In the genomic region with DNA sequence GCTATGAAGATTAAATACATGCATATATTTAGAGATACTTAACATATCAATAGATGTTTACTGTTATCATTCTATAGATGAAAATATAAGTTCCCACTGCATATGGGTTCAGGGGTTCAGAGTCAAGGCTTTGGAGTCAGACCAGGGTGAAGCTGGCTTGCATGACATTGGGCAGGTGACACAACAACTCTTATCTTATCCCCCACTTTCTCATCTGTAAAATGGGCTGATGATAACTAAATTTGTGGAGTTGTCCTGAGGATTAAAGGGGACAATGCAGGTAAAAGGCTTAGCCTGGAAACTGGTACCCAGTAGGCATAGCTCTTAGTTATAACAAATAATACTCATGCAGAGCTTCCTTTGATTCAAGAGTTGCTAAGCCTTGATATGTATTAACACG, we compare ENCODE assay signal across 37 cellular contexts.
"Had no signal": no experiment of that assay in that cellular context is flagged by ENCODE, and none has a peak within 500 bp of the region (broad histone marks: within the 10 kb centered on the region; RNA-seq: fewer than 3 reads in every experiment).

No MANE protein-coding gene starts in this region.

- H3K4me3 Mint-ChIP-seq: activated CD4-positive, alpha-beta memory T cell treated with anti-CD3 and anti-CD28 coated beads, Interleukin-2, amount 10 ng/mL, durations not matched to agents 7 days and 5 days; activated CD4-positive, alpha-beta T cell treated with anti-CD3 and anti-CD28 coated beads for 36 hours; activated CD4-positive, alpha-beta T cell treated with anti-CD3 and anti-CD28 coated beads, Interleukin-2, amount 10 ng/mL, durations not matched to agents 7 days and 5 days; activated CD8-positive, alpha-beta memory T cell treated with anti-CD3 and anti-CD28 coated beads, Interleukin-2, amount 10 ng/mL, durations not matched to agents 7 days and 5 days; activated CD8-positive, alpha-beta T cell treated with anti-CD3 and anti-CD28 coated beads, Interleukin-2, amount 10 ng/mL, durations not matched to agents 7 days and 5 days; activated naive CD4-positive, alpha-beta T cell treated with anti-CD3 and anti-CD28 coated beads, Interleukin-2, amount 10 ng/mL, durations not matched to agents 7 days and 5 days; activated naive CD4-positive, alpha-beta T cell treated with anti-CD3 and anti-CD28 coated beads, Interleukin-2, amount 50 U/mL, for 24 hours; activated naive CD8-positive, alpha-beta T cell; activated naive CD8-positive, alpha-beta T cell treated with anti-CD3 and anti-CD28 coated beads, Interleukin-2, amount 10 ng/mL, durations not matched to agents 7 days and 5 days; activated naive CD8-positive, alpha-beta T cell treated with anti-CD3 and anti-CD28 coated beads, Interleukin-2, amount 50 U/mL, for 24 hours; activated T-cell treated with anti-CD3 and anti-CD28 coated beads, Interleukin-2, amount 50 U/mL, for 24 hours; brain; central memory CD8-positive, alpha-beta T cell; T-helper 1 cell treated with Interleukin-12 subunit alpha and Interleukin-12 subunit beta and Interleukin-4 antibody, amounts not matched to agents 30 μg/mL and 1 μg/mL, for 36 hours; T-helper 2 cell treated with Interferon-gamma antibody and Interleukin-4, amounts not matched to agents 5 μg/mL and 100 μg/mL, for 36 hours had no signal

- DNase-seq: activated CD4-positive, alpha-beta memory T cell treated with anti-CD3 and anti-CD28 coated beads, Interleukin-2, amount 10 ng/mL, durations not matched to agents 7 days and 5 days; activated CD4-positive, alpha-beta T cell treated with anti-CD3 and anti-CD28 coated beads for 1 hour; activated CD4-positive, alpha-beta T cell treated with anti-CD3 and anti-CD28 coated beads for 36 hours; activated CD4-positive, alpha-beta T cell treated with anti-CD3 and anti-CD28 coated beads for 48 hours; activated CD4-positive, alpha-beta T cell treated with anti-CD3 and anti-CD28 coated beads, Interleukin-2, amount 10 ng/mL, durations not matched to agents 7 days and 5 days; activated CD4-positive, alpha-beta T cell treated with anti-CD3 and anti-CD28 coated beads, Interleukin-2, amount 50 U/mL, for 48 hours; activated CD4-positive, CD25-positive, alpha-beta regulatory T cell; activated CD8-positive, alpha-beta memory T cell treated with anti-CD3 and anti-CD28 coated beads for 24 hours; activated CD8-positive, alpha-beta memory T cell treated with anti-CD3 and anti-CD28 coated beads, Interleukin-2, amount 10 ng/mL, durations not matched to agents 7 days and 5 days; activated CD8-positive, alpha-beta memory T cell treated with anti-CD3 and anti-CD28 coated beads, Interleukin-2, amount 50 U/mL, for 48 hours; activated CD8-positive, alpha-beta T cell treated with anti-CD3 and anti-CD28 coated beads, Interleukin-2, amount 10 ng/mL, durations not matched to agents 7 days and 5 days; activated effector memory CD4-positive, alpha-beta T cell treated with Interleukin-2 at 50 U/mL for 16 hours; activated gamma-delta T cell; activated naive CD4-positive, alpha-beta T cell treated with anti-CD3 and anti-CD28 coated beads, Interleukin-2, amount 10 ng/mL, durations not matched to agents 7 days and 5 days; activated naive CD4-positive, alpha-beta T cell treated with Interleukin-2 at 50 U/mL for 16 hours; activated naive CD8-positive, alpha-beta T cell treated with anti-CD3 and anti-CD28 coated beads, Interleukin-2, amount 10 ng/mL, durations not matched to agents 7 days and 5 days; activated naive CD8-positive, alpha-beta T cell treated with anti-CD3 and anti-CD28 coated beads, Interleukin-2, amount 50 U/mL, for 24 hours; activated T-cell treated with anti-CD3 and anti-CD28 coated beads, Interleukin-2, amount 50 U/mL, for 24 hours; activated T-cell treated with anti-CD3 and anti-CD28 coated beads, Interleukin-2, amount 50 U/mL, for 48 hours; amygdala; anterior cingulate cortex; caudate nucleus; cerebellar nuclear complex; T-helper 1 cell; T-helper 2 cell; T-helper 9 cell had no signal

- H3K9me3 ChIP-seq: ascending aorta had no signal

- H3K27ac ChIP-seq: ascending aorta, cardiac muscle cell, VCaP had no signal

- ATAC-seq: activated CD4-positive, alpha-beta T cell treated with anti-CD3 and anti-CD28 coated beads for 36 hours; activated CD4-positive, CD25-positive, alpha-beta regulatory T cell treated with anti-CD3 and anti-CD28 coated beads, Interleukin-2, amount 50 U/mL, for 24 hours; activated CD8-positive, alpha-beta memory T cell treated with anti-CD3 and anti-CD28 coated beads, Interleukin-2, amount 10 ng/mL, durations not matched to agents 7 days and 5 days; activated CD8-positive, alpha-beta T cell treated with anti-CD3 and anti-CD28 coated beads, Interleukin-2, amount 10 ng/mL, durations not matched to agents 7 days and 5 days; activated naive CD8-positive, alpha-beta T cell treated with anti-CD3 and anti-CD28 coated beads, Interleukin-2, amount 50 U/mL, for 24 hours had no signal

- H3K4me1 ChIP-seq: ascending aorta had no signal

- H3K36me3 ChIP-seq: ascending aorta, cardiac muscle cell had no signal

- H3K4me3 ChIP-seq: ascending aorta, cardiac muscle cell had no signal

- H3K36me3 Mint-ChIP-seq: activated CD8-positive, alpha-beta memory T cell treated with anti-CD3 and anti-CD28 coated beads, Interleukin-2, amount 10 ng/mL, durations not matched to agents 7 days and 5 days; activated naive CD4-positive, alpha-beta T cell treated with anti-CD3 and anti-CD28 coated beads, Interleukin-2, amount 10 ng/mL, durations not matched to agents 7 days and 5 days; activated naive CD4-positive, alpha-beta T cell treated with anti-CD3 and anti-CD28 coated beads, Interleukin-2, amount 50 U/mL, for 24 hours; activated naive CD8-positive, alpha-beta T cell; activated naive CD8-positive, alpha-beta T cell treated with anti-CD3 and anti-CD28 coated beads, Interleukin-2, amount 10 ng/mL, durations not matched to agents 7 days and 5 days; brain had no signal

- H3K27ac Mint-ChIP-seq: activated CD4-positive, alpha-beta memory T cell treated with anti-CD3 and anti-CD28 coated beads, Interleukin-2, amount 10 ng/mL, durations not matched to agents 7 days and 5 days; activated CD4-positive, alpha-beta T cell treated with anti-CD3 and anti-CD28 coated beads for 36 hours; activated CD4-positive, alpha-beta T cell treated with anti-CD3 and anti-CD28 coated beads, Interleukin-2, amount 10 ng/mL, durations not matched to agents 7 days and 5 days; activated CD8-positive, alpha-beta memory T cell treated with anti-CD3 and anti-CD28 coated beads, Interleukin-2, amount 10 ng/mL, durations not matched to agents 7 days and 5 days; activated CD8-positive, alpha-beta T cell treated with anti-CD3 and anti-CD28 coated beads, Interleukin-2, amount 10 ng/mL, durations not matched to agents 7 days and 5 days; activated naive CD4-positive, alpha-beta T cell treated with anti-CD3 and anti-CD28 coated beads, Interleukin-2, amount 10 ng/mL, durations not matched to agents 7 days and 5 days; activated naive CD4-positive, alpha-beta T cell treated with anti-CD3 and anti-CD28 coated beads, Interleukin-2, amount 50 U/mL, for 24 hours; activated naive CD8-positive, alpha-beta T cell; activated naive CD8-positive, alpha-beta T cell treated with anti-CD3 and anti-CD28 coated beads, Interleukin-2, amount 50 U/mL, for 24 hours; activated T-cell treated with anti-CD3 and anti-CD28 coated beads, Interleukin-2, amount 50 U/mL, for 24 hours; activated T-helper 2 cell treated with anti-CD3 and anti-CD28 coated beads, Interferon-gamma antibody, Interleukin-2, Interleukin-4, amounts not matched to agents 10 μg/mL and 5 μg/mL and 100 μg/mL, durations not matched to agents 14 hours and 24 hours and 36 hours; brain; T-helper 1 cell treated with Interleukin-12 subunit alpha and Interleukin-12 subunit beta and Interleukin-4 antibody, amounts not matched to agents 30 μg/mL and 1 μg/mL, for 36 hours; T-helper 2 cell treated with Interferon-gamma antibody and Interleukin-4, amounts not matched to agents 5 μg/mL and 100 μg/mL, for 36 hours had no signal

- H3K27me3 ChIP-seq: ascending aorta, cardiac muscle cell had no signal

- H3K4me1 Mint-ChIP-seq: activated CD4-positive, alpha-beta memory T cell treated with anti-CD3 and anti-CD28 coated beads, Interleukin-2, amount 10 ng/mL, durations not matched to agents 7 days and 5 days; activated CD4-positive, alpha-beta T cell treated with anti-CD3 and anti-CD28 coated beads for 36 hours; activated CD4-positive, alpha-beta T cell treated with anti-CD3 and anti-CD28 coated beads, Interleukin-2, amount 10 ng/mL, durations not matched to agents 7 days and 5 days; activated CD8-positive, alpha-beta memory T cell treated with anti-CD3 and anti-CD28 coated beads, Interleukin-2, amount 10 ng/mL, durations not matched to agents 7 days and 5 days; activated naive CD4-positive, alpha-beta T cell treated with anti-CD3 and anti-CD28 coated beads, Interleukin-2, amount 10 ng/mL, durations not matched to agents 7 days and 5 days; activated naive CD4-positive, alpha-beta T cell treated with anti-CD3 and anti-CD28 coated beads, Interleukin-2, amount 50 U/mL, for 24 hours; activated naive CD8-positive, alpha-beta T cell treated with anti-CD3 and anti-CD28 coated beads, Interleukin-2, amount 10 ng/mL, durations not matched to agents 7 days and 5 days; activated naive CD8-positive, alpha-beta T cell treated with anti-CD3 and anti-CD28 coated beads, Interleukin-2, amount 50 U/mL, for 24 hours; brain; central memory CD8-positive, alpha-beta T cell had no signal

- H3K27me3 Mint-ChIP-seq: activated CD4-positive, alpha-beta memory T cell treated with anti-CD3 and anti-CD28 coated beads, Interleukin-2, amount 10 ng/mL, durations not matched to agents 7 days and 5 days; activated CD4-positive, alpha-beta T cell treated with anti-CD3 and anti-CD28 coated beads for 36 hours; activated CD4-positive, alpha-beta T cell treated with anti-CD3 and anti-CD28 coated beads, Interleukin-2, amount 10 ng/mL, durations not matched to agents 7 days and 5 days; activated CD8-positive, alpha-beta memory T cell treated with anti-CD3 and anti-CD28 coated beads, Interleukin-2, amount 10 ng/mL, durations not matched to agents 7 days and 5 days; activated naive CD4-positive, alpha-beta T cell treated with anti-CD3 and anti-CD28 coated beads, Interleukin-2, amount 10 ng/mL, durations not matched to agents 7 days and 5 days; activated naive CD4-positive, alpha-beta T cell treated with anti-CD3 and anti-CD28 coated beads, Interleukin-2, amount 50 U/mL, for 24 hours; activated naive CD8-positive, alpha-beta T cell; activated naive CD8-positive, alpha-beta T cell treated with anti-CD3 and anti-CD28 coated beads, Interleukin-2, amount 10 ng/mL, durations not matched to agents 7 days and 5 days; activated naive CD8-positive, alpha-beta T cell treated with anti-CD3 and anti-CD28 coated beads, Interleukin-2, amount 50 U/mL, for 24 hours; activated T-cell treated with anti-CD3 and anti-CD28 coated beads, Interleukin-2, amount 50 U/mL, for 24 hours; central memory CD8-positive, alpha-beta T cell had no signal

- H3K9me3 Mint-ChIP-seq: activated CD4-positive, alpha-beta memory T cell treated with anti-CD3 and anti-CD28 coated beads, Interleukin-2, amount 10 ng/mL, durations not matched to agents 7 days and 5 days; activated naive CD4-positive, alpha-beta T cell treated with anti-CD3 and anti-CD28 coated beads, Interleukin-2, amount 10 ng/mL, durations not matched to agents 7 days and 5 days; activated naive CD4-positive, alpha-beta T cell treated with anti-CD3 and anti-CD28 coated beads, Interleukin-2, amount 50 U/mL, for 24 hours; activated naive CD8-positive, alpha-beta T cell treated with anti-CD3 and anti-CD28 coated beads, Interleukin-2, amount 10 ng/mL, durations not matched to agents 7 days and 5 days; activated T-helper 2 cell treated with anti-CD3 and anti-CD28 coated beads, Interferon-gamma antibody, Interleukin-2, Interleukin-4, amounts not matched to agents 10 μg/mL and 5 μg/mL and 100 μg/mL, durations not matched to agents 14 hours and 24 hours and 36 hours; T-helper 1 cell treated with Interleukin-12 subunit alpha and Interleukin-12 subunit beta and Interleukin-4 antibody, amounts not matched to agents 30 μg/mL and 1 μg/mL, for 36 hours; T-helper 2 cell treated with Interferon-gamma antibody and Interleukin-4, amounts not matched to agents 5 μg/mL and 100 μg/mL, for 36 hours had no signal
